In genomic region chr21:17784604-17785402, GRCh38 we compare ENCODE assay signal across 8 cellular contexts. TPM values are rescaled to one million over a fixed set of nuclear protein-coding genes. Genes with fewer than 3 reads are reported as not detected.
A peak's percentile ranks its signal among the peaks of the same experiment; 100 is the strongest.
DNase-seq lines count a peak whose midpoint lies in the region; ATAC-seq and TF ChIP-seq lines count a peak whose summit lies in the region.

No MANE protein-coding gene starts in this region.

- TF ChIP-seq POLR2A in thyroid gland (IDR thresholded peaks at IDR 0.05): no peak

- H3K27ac ChIP-seq in thyroid gland: no peak overlapping the region

- no peak for TF ChIP-seq CTCF in thyroid gland (IDR thresholded peaks at IDR 0.05)

- intact Hi-C loops in thyroid gland (cut with DNase I): no loop called here

- H3K4me1 Mint-ChIP-seq in activated naive CD8-positive, alpha-beta T cell (ENCODE audit: low read depth): peaks cover 99% of the 10 kb centered on the region

- H3K4me3 ChIP-seq in thyroid gland (replicated peaks in 1 of 3): no peak overlapping the region

- peaks cover 4 to 14% of the 10 kb centered on the region in 2 donors for H3K36me3 ChIP-seq in thyroid gland

- H3K36me3 Mint-ChIP-seq in activated naive CD8-positive, alpha-beta T cell: peaks cover 22% of the 10 kb centered on the region

- H3K27me3 ChIP-seq in thyroid gland: no peaks in the 10 kb centered on the region

- peak; percentile 50 for ATAC-seq in GM19468 (IDR thresholded peaks at IDR 0.05; ENCODE audit: extremely low read depth, unreplicated experiment)
- ATAC-seq in HG03521 (IDR thresholded peaks at IDR 0.05; ENCODE audit: unreplicated experiment): peak; percentile 52

- 76 to 83% methylated on average over 6 of the region's 6 CpGs for WGBS in thyroid gland, 2 donors

- H3K27me3 Mint-ChIP-seq in activated naive CD8-positive, alpha-beta T cell: no peaks in the 10 kb centered on the region

- H3K9me3 Mint-ChIP-seq in activated naive CD8-positive, alpha-beta T cell (ENCODE audit: low read depth): no peaks in the 10 kb centered on the region

- peak overlapping the region; percentile 74 for H3K4me3 Mint-ChIP-seq in activated naive CD8-positive, alpha-beta T cell

- peak overlapping the region; percentile 95 for H3K27ac Mint-ChIP-seq in activated naive CD8-positive, alpha-beta T cell

- no peaks in the 10 kb centered on the region for H3K9me3 ChIP-seq in thyroid gland

- no peaks in the 10 kb centered on the region for H3K4me1 ChIP-seq in thyroid gland

- DNase-seq in ELR (ENCODE audit: low read depth) (peak; percentile 2), NCI-H1436 (lab: John Stamatoyannopoulos, UW) (no peak), foreskin melanocyte (no peak), COR-L47 (lab: John Stamatoyannopoulos, UW) (no peak), thyroid gland (no peak)

RNA-seq across cellular contexts. Expression of gene C21orf91, which starts 34.4 kb away (rescaled TPM):
- 10 to 100 TPM in 2 of 4 donors, 1 to 10 TPM in 2; 8.6 to 19.6 (median 11.9) TPM for total RNA-seq in thyroid gland
